Comparison of ENCODE assay signal across 13 cellular contexts in genomic region chr6:49546371-49546770, GRCh38. TPM values are rescaled to one million over a fixed set of nuclear protein-coding genes. Genes with fewer than 3 reads are reported as not detected.
"Had no signal": no experiment of that assay in that cellular context is flagged by ENCODE, and none has a peak within 500 bp of the region (broad histone marks: within the 10 kb centered on the region; RNA-seq: fewer than 3 reads in every experiment).

No MANE protein-coding gene starts in this region.

- H3K4me3 ChIP-seq: GM23248, HAP-1 had no signal

- DNase-seq: GM23248, GOT3, H7, HFFc6, KBM-7 had no signal

- H3K27ac ChIP-seq: GM23248, HL-60, KMS-11 had no signal

- H3K9ac ChIP-seq: GM23248, KMS-11 had no signal

- H3K4me2 ChIP-seq: KMS-11 had no signal

- H3K27ac Mint-ChIP-seq: HFFc6, IgD-negative memory B cell had no signal

- H3K9me3 ChIP-seq: HAP-1 had no signal

- H2AFZ ChIP-seq: GM23248 had no signal

- ATAC-seq: HCT116, HepG2 had no signal

- H3K36me3 ChIP-seq: HAP-1 had no signal

- H3K9me3 Mint-ChIP-seq: HFFc6 had no signal

RNA-seq across cellular contexts. Expression of gene C6orf141, which starts 4.1 kb away (rescaled TPM):
- total RNA-seq: GM23248, HepG2, HFFc6 had no signal
- polyA plus RNA-seq: GM23248, IgD-negative memory B cell had no signal

RNA-seq across cellular contexts. Expression of gene GLYATL3, which starts 46.6 kb away (rescaled TPM):
- total RNA-seq: GM23248, H4, H7, HepG2, HFFc6, HT1080 had no signal
- polyA plus RNA-seq: GM23248, IgD-negative memory B cell had no signal
